Comparison of ENCODE assay signal across 8 cellular contexts in the genomic region with DNA sequence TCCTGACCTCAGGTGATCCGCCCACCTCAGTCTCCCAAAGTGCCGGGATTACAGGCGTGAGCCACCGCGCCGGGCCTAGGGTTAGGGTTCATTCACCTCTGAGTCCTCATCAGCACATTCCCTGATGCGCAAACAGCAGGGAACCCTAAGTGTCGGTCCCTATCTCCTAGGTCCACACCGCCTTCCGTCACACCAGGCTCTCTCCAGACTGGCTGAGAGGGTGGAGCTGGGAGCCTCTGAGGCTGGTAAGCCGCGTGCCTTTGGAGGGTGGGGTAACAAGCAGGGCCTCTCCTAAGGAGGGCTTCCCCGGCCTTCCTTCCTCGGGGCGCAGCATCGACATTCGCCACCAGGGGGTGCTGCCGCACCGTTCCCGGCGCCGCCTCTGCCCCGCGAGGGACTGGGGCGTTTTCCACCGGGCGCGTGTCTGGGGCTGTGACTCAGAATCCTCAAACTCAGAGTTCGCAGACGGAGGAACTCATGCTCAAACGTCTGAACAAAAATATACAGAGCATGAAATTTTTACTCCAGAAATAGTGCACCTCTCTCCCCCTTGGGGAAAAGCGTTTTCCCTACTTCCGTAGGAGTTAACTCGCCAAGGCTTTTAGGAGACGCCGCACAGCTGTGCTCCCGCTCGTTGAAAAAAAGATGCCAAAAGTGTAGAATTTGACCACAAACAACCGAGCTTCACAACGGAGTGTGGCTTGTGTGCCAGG.
DNase-seq lines count a peak whose midpoint lies in the region; ATAC-seq and TF ChIP-seq lines count a peak whose summit lies in the region.

No MANE protein-coding gene starts in this region.

- peaks cover 3% of the 10 kb centered on the region for H3K4me1 Mint-ChIP-seq in activated CD4-positive, alpha-beta memory T cell treated with anti-CD3 and anti-CD28 coated beads, Interleukin-2, amount 10 ng/mL, durations not matched to agents 7 days and 5 days

- ATAC-seq in GM18517 (IDR thresholded peaks at IDR 0.05; ENCODE audit: unreplicated experiment) (peak; percentile 80), HG03097 (IDR thresholded peaks at IDR 0.05; ENCODE audit: low FRiP score, unreplicated experiment) (peak; percentile 92), lower lobe of right lung (peak; percentile 94 to 97)

- H3K9me3 ChIP-seq in ectodermal cell (ENCODE audit: control insufficient read depth, low read length) (no peaks in the 10 kb centered on the region), lower lobe of right lung (no peaks in the 10 kb centered on the region)

- H3K27me3 ChIP-seq in ectodermal cell (ENCODE audit: control insufficient read depth, insufficient read depth, low read length, poor library complexity, severe bottlenecking), result peaks cover 32% of the 10 kb centered on the region
- no peaks in the 10 kb centered on the region for H3K27me3 ChIP-seq in lower lobe of right lung (ENCODE audit: low read depth)

- H3K4me3 Mint-ChIP-seq in activated CD4-positive, alpha-beta memory T cell treated with anti-CD3 and anti-CD28 coated beads, Interleukin-2, amount 10 ng/mL, durations not matched to agents 7 days and 5 days, result no peak overlapping the region

- H3K36me3 Mint-ChIP-seq in activated CD4-positive, alpha-beta memory T cell treated with anti-CD3 and anti-CD28 coated beads, Interleukin-2, amount 10 ng/mL, durations not matched to agents 7 days and 5 days (ENCODE audit: low read depth), result no peaks in the 10 kb centered on the region

- intact Hi-C loops in lower lobe of right lung (cut with DNase I), result no loop called here

- POLR2A ChIA-PET in AG04449 (lab: Yijun Ruan, JAX), result interaction anchor here (0.6 to 1.8 kb wide), 3 partner anchors 222 to 506 kb away, joined by 3 to 5 read pairs (median 4); no protein-coding TSS in a partner anchor
- POLR2A ChIA-PET in activated CD4-positive, alpha-beta memory T cell treated with anti-CD3 and anti-CD28 coated beads, Interleukin-2, amount 10 ng/mL, durations not matched to agents 7 days and 5 days (lab: Charles Lee), result no interaction called here

- H3K4me1 ChIP-seq in ectodermal cell (ENCODE audit: control insufficient read depth, insufficient read depth, low read length) (no peaks in the 10 kb centered on the region), lower lobe of right lung (peaks cover 22% of the 10 kb centered on the region)

- H3K27ac Mint-ChIP-seq in activated CD4-positive, alpha-beta memory T cell treated with anti-CD3 and anti-CD28 coated beads, Interleukin-2, amount 10 ng/mL, durations not matched to agents 7 days and 5 days, result no peak overlapping the region

- H3K4me3 ChIP-seq in AG04449 (ENCODE audit: low read depth, low read length), result peak overlapping the region; percentile 35
- H3K4me3 ChIP-seq in ectodermal cell (ENCODE audit: insufficient read depth, low read depth, low read length), result peak overlapping the region; percentile 18
- H3K4me3 ChIP-seq in lower lobe of right lung, result peak overlapping the region; percentile 31

- TF ChIP-seq CTCF in AG04449 (IDR thresholded peaks at IDR 0.05; ENCODE audit: insufficient read depth, low read length, missing control alignments) (peak; percentile 95), lower lobe of right lung (IDR thresholded peaks at IDR 0.05) (peak; percentile 99)

- H3K27ac ChIP-seq in ectodermal cell (ENCODE audit: insufficient read depth, low read depth, low read length, poor library complexity, severe bottlenecking), result no peak overlapping the region
- H3K27ac ChIP-seq in lower lobe of right lung, result peak overlapping the region; percentile 25

- peaks cover 19% of the 10 kb centered on the region for H3K27me3 Mint-ChIP-seq in activated CD4-positive, alpha-beta memory T cell treated with anti-CD3 and anti-CD28 coated beads, Interleukin-2, amount 10 ng/mL, durations not matched to agents 7 days and 5 days

- H3K36me3 ChIP-seq in ectodermal cell (ENCODE audit: control insufficient read depth, insufficient read depth, low read length) (no peaks in the 10 kb centered on the region), lower lobe of right lung (no peaks in the 10 kb centered on the region)

- WGBS in ectodermal cell, 2 experiments, result 14 to 15% methylated on average over 40 of the region's 40 CpGs

- DNase-seq in AG04449 (ENCODE audit: low read depth, low spot score), result peak; percentile 52
- DNase-seq in NCI-H69 (lab: John Stamatoyannopoulos, UW), result peak; percentile 63
- peak; percentile 82 for DNase-seq in activated CD4-positive, alpha-beta memory T cell treated with anti-CD3 and anti-CD28 coated beads, Interleukin-2, amount 10 ng/mL, durations not matched to agents 7 days and 5 days
- peak; percentile 91 for DNase-seq in lower lobe of right lung
- peak; percentile 29 to 91 (median 60) for DNase-seq in stimulated activated CD4-positive, alpha-beta T cell treated with anti-CD3 and anti-CD28 coated beads, TNF-alpha, amount 100 ng/mL, for 1 hour (ENCODE audit: low read depth in 3 of 3, low spot score in 1 of 3)

- CTCF ChIA-PET in AG04449 (lab: Yijun Ruan, JAX), result interaction anchor here (0.6 to 9.7 kb wide), 52 partner anchors 8 to 413 kb away, joined by 3 to 120 read pairs (median 5); a partner anchor contains a TSS
- CTCF ChIA-PET in activated CD4-positive, alpha-beta memory T cell treated with anti-CD3 and anti-CD28 coated beads, Interleukin-2, amount 10 ng/mL, durations not matched to agents 7 days and 5 days (lab: Charles Lee), result interaction anchor here (1.1 to 2.0 kb wide), 4 partner anchors 11 to 269 kb away, joined by 3 to 7 read pairs (median 4); no protein-coding TSS in a partner anchor

- no peaks in the 10 kb centered on the region for H3K9me3 Mint-ChIP-seq in activated CD4-positive, alpha-beta memory T cell treated with anti-CD3 and anti-CD28 coated beads, Interleukin-2, amount 10 ng/mL, durations not matched to agents 7 days and 5 days
